Comparison of ENCODE assay signal across 9 cellular contexts in genomic region chr22:46815896-46816721, GRCh38. TPM values are rescaled to one million over a fixed set of nuclear protein-coding genes. Genes with fewer than 3 reads are reported as not detected.
DNase-seq lines count a peak whose midpoint lies in the region; ATAC-seq and TF ChIP-seq lines count a peak whose summit lies in the region.
"Had no signal": no experiment of that assay in that cellular context is flagged by ENCODE, and none has a peak within 500 bp of the region (broad histone marks: within the 10 kb centered on the region; RNA-seq: fewer than 3 reads in every experiment).

No MANE protein-coding gene starts in this region.

- TF ChIP-seq CTCF in type B pancreatic cell (conservative IDR thresholded peaks at IDR 0.05) = no peak

- H3K27me3 Mint-ChIP-seq in activated T-cell treated with anti-CD3 and anti-CD28 coated beads, Interleukin-2, amount 50 U/mL, for 4 hours (ENCODE audit: low read depth) = no peaks in the 10 kb centered on the region
- H3K27me3 Mint-ChIP-seq in activated naive CD8-positive, alpha-beta T cell = no peaks in the 10 kb centered on the region
- H3K27me3 Mint-ChIP-seq in type B pancreatic cell = no peaks in the 10 kb centered on the region

- ATAC-seq in activated T-cell treated with anti-CD3 and anti-CD28 coated beads, Interleukin-2, amount 50 U/mL, for 4 hours = peak; percentile 53 to 56
- no peak for ATAC-seq in GM18519 (IDR thresholded peaks at IDR 0.05; ENCODE audit: low FRiP score, unreplicated experiment)
- ATAC-seq in GM19455 (IDR thresholded peaks at IDR 0.05; ENCODE audit: unreplicated experiment) = no peak

- H3K4me1 Mint-ChIP-seq in activated T-cell treated with anti-CD3 and anti-CD28 coated beads, Interleukin-2, amount 50 U/mL, for 4 hours (ENCODE audit: low read depth) = peaks cover 51% of the 10 kb centered on the region
- peaks cover 53% of the 10 kb centered on the region for H3K4me1 Mint-ChIP-seq in activated naive CD8-positive, alpha-beta T cell (ENCODE audit: low read depth)
- peaks cover 22% of the 10 kb centered on the region for H3K4me1 Mint-ChIP-seq in type B pancreatic cell (ENCODE audit: unreplicated experiment)

- DNase-seq in activated T-cell treated with anti-CD3 and anti-CD28 coated beads, Interleukin-2, amount 50 U/mL, for 4 hours = no peak
- no peak for DNase-seq in activated T-cell treated with anti-CD3 and anti-CD28 coated beads, Interleukin-2, amount 50 U/mL, for 1 hour
- DNase-seq in inferior parietal cortex (ENCODE audit: extremely low spot score) (peak; percentile 56), type B pancreatic cell (ENCODE audit: extremely low spot score, unreplicated experiment) (no peak), GDM1 (lab: John Stamatoyannopoulos, UW) (no peak)
- DNase-seq: activated T-cell treated with anti-CD3 and anti-CD28 coated beads, Interleukin-2, amount 50 U/mL, for 72 hours had no signal

- peak overlapping the region; percentile 52 for H3K27ac Mint-ChIP-seq in activated naive CD8-positive, alpha-beta T cell
- H3K27ac Mint-ChIP-seq in type B pancreatic cell = peak overlapping the region; percentile 13
- H3K27ac Mint-ChIP-seq: activated T-cell treated with anti-CD3 and anti-CD28 coated beads, Interleukin-2, amount 50 U/mL, for 72 hours had no signal

- H3K36me3 Mint-ChIP-seq in activated T-cell treated with anti-CD3 and anti-CD28 coated beads, Interleukin-2, amount 50 U/mL, for 4 hours (ENCODE audit: insufficient read depth) = peaks cover 40% of the 10 kb centered on the region
- peaks cover 31% of the 10 kb centered on the region for H3K36me3 Mint-ChIP-seq in activated naive CD8-positive, alpha-beta T cell
- H3K36me3 Mint-ChIP-seq in type B pancreatic cell = peaks cover 14% of the 10 kb centered on the region

- H3K4me3 Mint-ChIP-seq in activated T-cell treated with anti-CD3 and anti-CD28 coated beads, Interleukin-2, amount 50 U/mL, for 4 hours = no peak overlapping the region
- no peak overlapping the region for H3K4me3 Mint-ChIP-seq in activated naive CD8-positive, alpha-beta T cell
- H3K4me3 Mint-ChIP-seq in type B pancreatic cell = no peak overlapping the region
- H3K4me3 Mint-ChIP-seq: activated T-cell treated with anti-CD3 and anti-CD28 coated beads, Interleukin-2, amount 50 U/mL, for 72 hours had no signal

- H3K9me3 Mint-ChIP-seq in activated T-cell treated with anti-CD3 and anti-CD28 coated beads, Interleukin-2, amount 50 U/mL, for 4 hours = peaks cover 3% of the 10 kb centered on the region
- H3K9me3 Mint-ChIP-seq in activated naive CD8-positive, alpha-beta T cell (ENCODE audit: low read depth) = no peaks in the 10 kb centered on the region
- peaks cover 5% of the 10 kb centered on the region for H3K9me3 Mint-ChIP-seq in type B pancreatic cell

RNA-seq across cellular contexts. Expression of gene TBC1D22A, which starts 53.7 kb away (rescaled TPM):
- total RNA-seq in activated T-cell treated with anti-CD3 and anti-CD28 coated beads, Interleukin-2, amount 50 U/mL, for 4 hours = 10 to 100 TPM; 29.8 to 31.1 (median 29.9) TPM
- 16.2 and 24.6 TPM in 2 replicates for total RNA-seq in type B pancreatic cell (ENCODE audit: low replicate concordance)

Comparison
In these comparisons a context has a peak if more than half of its experiments do, and no peak if none do; other contexts are left out.
1. ATAC-seq: peak in activated T-cell treated with anti-CD3 and anti-CD28 coated beads, Interleukin-2, amount 50 U/mL, for 4 hours (2 of 2); none in GM18519 (single experiment) and GM19455 (single experiment).